In the genomic region with DNA sequence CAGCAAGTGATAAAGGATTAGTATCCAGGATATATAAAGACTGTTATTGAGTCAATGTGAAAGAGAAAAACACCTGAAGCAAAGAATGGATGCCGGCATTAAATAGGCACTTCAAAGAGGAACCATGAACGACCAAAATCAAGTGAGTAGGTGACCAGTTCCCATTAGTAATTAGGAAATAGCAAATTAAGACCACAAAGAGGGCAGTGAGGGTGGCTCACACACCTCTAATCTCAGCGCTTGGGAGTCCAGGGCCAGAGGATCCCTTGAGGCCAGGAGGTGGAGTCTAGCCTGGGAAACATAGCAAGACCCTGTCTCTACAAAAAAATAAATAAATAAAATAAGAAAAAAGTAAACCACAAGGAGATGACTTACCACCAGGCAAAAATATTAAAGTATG, we compare ENCODE assay signal across 9 cellular contexts. TPM values are rescaled to one million over a fixed set of nuclear protein-coding genes. Genes with fewer than 3 reads are reported as not detected.
DNase-seq lines count a peak whose midpoint lies in the region; ATAC-seq and TF ChIP-seq lines count a peak whose summit lies in the region.
"Had no signal": no experiment of that assay in that cellular context is flagged by ENCODE, and none has a peak within 500 bp of the region (broad histone marks: within the 10 kb centered on the region; RNA-seq: fewer than 3 reads in every experiment).

No MANE protein-coding gene starts in this region.

- no peaks in the 10 kb centered on the region for H3K27me3 ChIP-seq in transverse colon
- H3K27me3 ChIP-seq: Peyer's patch had no signal

- no peak for TF ChIP-seq EP300 in transverse colon (IDR thresholded peaks at IDR 0.05; ENCODE audit: low read depth)

- H3K4me1 Mint-ChIP-seq in activated T-cell treated with anti-CD3 and anti-CD28 coated beads, Interleukin-2, amount 50 U/mL, for 72 hours (ENCODE audit: low read depth) = peaks cover 15% of the 10 kb centered on the region

- peak; percentile 1 for DNase-seq in activated naive CD4-positive, alpha-beta T cell treated with Interleukin-2 at 50 U/mL for 16 hours
- no peak for DNase-seq in activated naive CD4-positive, alpha-beta T cell treated with anti-CD3 and anti-CD28 coated beads, Interleukin-2, amount 50 U/mL, for 16 hours
- no peak for DNase-seq in activated T-cell treated with anti-CD3 and anti-CD28 coated beads, Interleukin-2, amount 50 U/mL, for 72 hours
- peak; percentile 12 for DNase-seq in kidney glomerular epithelial cell (lab: John Stamatoyannopoulos, UW)
- DNase-seq in transverse colon = peak; percentile 6
- no peak for DNase-seq in stimulated activated CD4-positive, alpha-beta T cell treated with anti-CD3 and anti-CD28 coated beads, Interleukin-4, amount 100 ng/mL, for 24 hours
- DNase-seq in activated gamma-delta T cell treated with Interleukin-2 at 50 U/mL for 16 hours = no peak

- H3K27ac Mint-ChIP-seq in activated T-cell treated with anti-CD3 and anti-CD28 coated beads, Interleukin-2, amount 50 U/mL, for 72 hours = peak overlapping the region; percentile 14

- TF ChIP-seq CTCF in transverse colon (IDR thresholded peaks at IDR 0.05) = no peak

- no peaks in the 10 kb centered on the region for H3K36me3 ChIP-seq in transverse colon
- H3K36me3 ChIP-seq: Peyer's patch had no signal

- H3K9me3 ChIP-seq in transverse colon = no peaks in the 10 kb centered on the region
- H3K9me3 ChIP-seq: Peyer's patch had no signal

- WGBS in transverse colon (ENCODE audit: low coverage in 1 of 2), 2 donors = 27 to 43% methylated on average over 2 to 3 of the region's 3 CpGs

- TF ChIP-seq POLR2A in transverse colon (IDR thresholded peaks at IDR 0.05) = no peak

- H3K4me3 ChIP-seq in transverse colon = peak overlapping the region in 3 of 4 donors; percentile 69 to 72 (median 72)

- intact Hi-C loops in transverse colon (cut with DNase I; ENCODE audit: low total_unique reads) = no loop called here

- ATAC-seq in activated T-cell treated with anti-CD3 and anti-CD28 coated beads, Interleukin-2, amount 50 U/mL, for 72 hours (replicated peaks in 1 of 2) = no peak
- no peak for ATAC-seq in HG03460 (IDR thresholded peaks at IDR 0.05; ENCODE audit: unreplicated experiment)

- peak overlapping the region in 3 of 4 donors; percentile 76 to 88 (median 83) for H3K27ac ChIP-seq in transverse colon

- peaks cover 0 to 1% of the 10 kb centered on the region in 2 donors for H3K36me3 Mint-ChIP-seq in activated T-cell treated with anti-CD3 and anti-CD28 coated beads, Interleukin-2, amount 50 U/mL, for 72 hours (ENCODE audit: insufficient read depth in 2 of 2)

- H3K4me1 ChIP-seq in transverse colon = peaks cover 15 to 27% (median 25%) of the 10 kb centered on the region in 4 donors

- no peaks in the 10 kb centered on the region for H3K9me3 Mint-ChIP-seq in activated T-cell treated with anti-CD3 and anti-CD28 coated beads, Interleukin-2, amount 50 U/mL, for 72 hours

- peaks cover 18% of the 10 kb centered on the region for H3K27me3 Mint-ChIP-seq in activated T-cell treated with anti-CD3 and anti-CD28 coated beads, Interleukin-2, amount 50 U/mL, for 72 hours (ENCODE audit: low read depth)

- peak overlapping the region; percentile 88 for H3K4me3 Mint-ChIP-seq in activated T-cell treated with anti-CD3 and anti-CD28 coated beads, Interleukin-2, amount 50 U/mL, for 72 hours

- in situ Hi-C loops in transverse colon (cut with MboI; ENCODE audit: low pct_ligation_motif_present in 1 of 4, low pct_unique_long_range_greater_than_20kb in 1 of 4, low sequenced_read_pairs in 3 of 4) = loop anchor here in 1 of 4 donors (25.0 kb wide), 1 partner anchor 1102 kb away; the partner anchor contains the start of gene ZNF488

RNA-seq across cellular contexts. Expression of gene ANTXRL, which starts 1.5 kb away (rescaled TPM):
- not detected for total RNA-seq in activated T-cell treated with anti-CD3 and anti-CD28 coated beads, Interleukin-2, amount 50 U/mL, for 72 hours
- total RNA-seq in transverse colon = not detected
- total RNA-seq: Peyer's patch had no signal

Comparison
In these comparisons a context has a peak if more than half of its experiments do, and no peak if none do; other contexts are left out.
1. DNase-seq: peak in activated naive CD4-positive, alpha-beta T cell treated with Interleukin-2 at 50 U/mL for 16 hours (single experiment), kidney glomerular epithelial cell (single experiment) and transverse colon (single experiment); none in activated naive CD4-positive, alpha-beta T cell treated with anti-CD3 and anti-CD28 coated beads, Interleukin-2, amount 50 U/mL, for 16 hours (single experiment), activated T-cell treated with anti-CD3 and anti-CD28 coated beads, Interleukin-2, amount 50 U/mL, for 72 hours (0 of 2), stimulated activated CD4-positive, alpha-beta T cell treated with anti-CD3 and anti-CD28 coated beads, Interleukin-4, amount 100 ng/mL, for 24 hours (single experiment) and activated gamma-delta T cell treated with Interleukin-2 at 50 U/mL for 16 hours (single experiment).